1 cellular context compared by ENCODE assay signal in genomic region chr20:62239278-62239879, GRCh38.
TF ChIP-seq lines count a peak whose summit lies in the region.

No MANE protein-coding gene starts in this region.

TF ChIP-seq in endothelial cell of umbilical vein, 7 proteins besides CTCF, POLR2A, EP300 and RAD21:
- TF ChIP-seq MAX (IDR thresholded peaks at IDR 0.05; ENCODE audit: insufficient read depth, insufficient read length) (no peak), FOS (IDR thresholded peaks at IDR 0.05; ENCODE audit: borderline replicate concordance, insufficient read depth, low read length) (no peak), JUN (IDR thresholded peaks at IDR 0.05; ENCODE audit: borderline replicate concordance, insufficient read depth, insufficient read length, low read depth) (no peak), POLR2AphosphoS5 (IDR thresholded peaks at IDR 0.05; ENCODE audit: insufficient read depth, low read depth, low read length) (no peak), MYC (IDR thresholded peaks at IDR 0.05; ENCODE audit: low read depth, low read length) (no peak), GATA2 (IDR thresholded peaks at IDR 0.05; ENCODE audit: insufficient read depth, insufficient read length, low read depth, low read length) (no peak), EZH2 (IDR thresholded peaks at IDR 0.05; ENCODE audit: borderline replicate concordance, low read depth, low read length, severe bottlenecking) (no peak)
